22 cellular contexts compared by ENCODE assay signal in genomic region chr17:61406871-61407210, GRCh38. TPM values are rescaled to one million over a fixed set of nuclear protein-coding genes. Genes with fewer than 3 reads are reported as not detected.
DNase-seq lines count a peak whose midpoint lies in the region; ATAC-seq and TF ChIP-seq lines count a peak whose summit lies in the region.
"Had no signal": no experiment of that assay in that cellular context is flagged by ENCODE, and none has a peak within 500 bp of the region (broad histone marks: within the 10 kb centered on the region; RNA-seq: fewer than 3 reads in every experiment).

No MANE protein-coding gene starts in this region.

- H3K9ac ChIP-seq in SK-N-SH = no peak overlapping the region

- DNase-seq in SK-N-SH (peak; percentile 41), chondrocyte (ENCODE audit: low spot score) (peak; percentile 40), lower lobe of right lung (no peak), type B pancreatic cell (ENCODE audit: extremely low spot score, unreplicated experiment) (no peak), GDM1 (lab: John Stamatoyannopoulos, UW) (no peak), SHP77 (lab: John Stamatoyannopoulos, UW) (no peak), endothelial cell (ENCODE audit: low spot score) (no peak)
- DNase-seq: activated CD8-positive, alpha-beta memory T cell treated with anti-CD3 and anti-CD28 coated beads, Interleukin-2, amount 10 ng/mL, durations not matched to agents 7 days and 5 days; amygdala; Caco-2; effector memory CD8-positive, alpha-beta T cell; EL; NCI-H1092; NCI-H2081 treated with DMSO at 0.1 percent for 48 hours; NCI-H526 treated with DMSO at 0.1 percent for 48 hours; stimulated activated naive CD4-positive, alpha-beta T cell treated with Interleukin-2 at 50 U/mL for 16 hours; T-helper 9 cell had no signal

- CTCF ChIA-PET in SK-N-SH (lab: Yijun Ruan, JAX) = interaction anchor here (0.8 to 16.4 kb wide), 6 partner anchors 10 to 690 kb away, joined by 3 to 318 read pairs (median 4); no protein-coding TSS in a partner anchor

- H3K4me1 ChIP-seq in SK-N-SH (ENCODE audit: control insufficient read depth in 1 of 2, insufficient read depth in 2 of 2, low read depth in 1 of 2, low read length in 1 of 2) = peaks cover 21 to 35% of the 10 kb centered on the region in 2 experiments
- H3K4me1 ChIP-seq in lower lobe of right lung = peaks cover 58% of the 10 kb centered on the region
- H3K4me1 ChIP-seq: Caco-2 had no signal

- no peaks in the 10 kb centered on the region for H3K9me3 ChIP-seq in SK-N-SH
- H3K9me3 ChIP-seq in lower lobe of right lung = no peaks in the 10 kb centered on the region
- H3K9me3 ChIP-seq: BE2C, Caco-2, neutrophil, right lobe of liver had no signal

- no peak for TF ChIP-seq RAD21 in SK-N-SH (IDR thresholded peaks at IDR 0.05; ENCODE audit: low read length)

- peak overlapping the region; percentile 66; the same call in 1 of the 2 replicates for H3K4me2 ChIP-seq in SK-N-SH

- H3K9me2 ChIP-seq in SK-N-SH = no peaks in the 10 kb centered on the region

- peaks cover 53% of the 10 kb centered on the region for H3F3A ChIP-seq in SK-N-SH (replicated peaks; ENCODE audit: insufficient read depth)

- H3K4me3 ChIP-seq in SK-N-SH (ENCODE audit: low read depth in 2 of 2, low read length in 1 of 2) (no peak overlapping the region), lower lobe of right lung (peak overlapping the region; percentile 67)
- H3K4me3 ChIP-seq: right lobe of liver had no signal

- H3K79me2 ChIP-seq in SK-N-SH (ENCODE audit: insufficient read depth) = peaks cover 58% of the 10 kb centered on the region

- no peak overlapping the region for H2AFZ ChIP-seq in SK-N-SH (ENCODE audit: low read depth)

- no peak for TF ChIP-seq CTCF in SK-N-SH (IDR thresholded peaks at IDR 0.05)
- TF ChIP-seq CTCF in chondrocyte (IDR thresholded peaks at IDR 0.05) = no peak
- TF ChIP-seq CTCF in lower lobe of right lung (IDR thresholded peaks at IDR 0.05) = no peak
- no peak for TF ChIP-seq CTCF in type B pancreatic cell (conservative IDR thresholded peaks at IDR 0.05)
- TF ChIP-seq CTCF in endothelial cell (IDR thresholded peaks at IDR 0.05; ENCODE audit: unreplicated experiment) = no peak

- POLR2A ChIA-PET in SK-N-SH (lab: Yijun Ruan, JAX) = no interaction called here

- H3K27me3 ChIP-seq in SK-N-SH (ENCODE audit: insufficient read depth) = no peaks in the 10 kb centered on the region
- H3K27me3 ChIP-seq in lower lobe of right lung (ENCODE audit: low read depth) = peaks cover 86% of the 10 kb centered on the region
- H3K27me3 ChIP-seq: BE2C had no signal

- TF ChIP-seq EP300 in SK-N-SH (IDR thresholded peaks at IDR 0.05; ENCODE audit: borderline replicate concordance in 1 of 2, low read depth in 1 of 2, low read length in 1 of 2) = no peak

- H4K20me1 ChIP-seq in SK-N-SH (ENCODE audit: insufficient read depth) = peaks cover 58% of the 10 kb centered on the region

- no peak for ATAC-seq in lower lobe of right lung
- ATAC-seq: activated CD8-positive, alpha-beta memory T cell treated with anti-CD3 and anti-CD28 coated beads, Interleukin-2, amount 10 ng/mL, durations not matched to agents 7 days and 5 days; effector memory CD8-positive, alpha-beta T cell; HCT116; right lobe of liver had no signal

- H3K27me3 Mint-ChIP-seq in chondrocyte (ENCODE audit: low read depth) (no peaks in the 10 kb centered on the region), type B pancreatic cell (peaks cover 74% of the 10 kb centered on the region), endothelial cell (ENCODE audit: unreplicated experiment) (peaks cover 40% of the 10 kb centered on the region)

- H3K36me3 Mint-ChIP-seq in chondrocyte (ENCODE audit: low read depth) (peaks cover 6% of the 10 kb centered on the region), type B pancreatic cell (peaks cover 8% of the 10 kb centered on the region), endothelial cell (ENCODE audit: low read depth, unreplicated experiment) (peaks cover 3% of the 10 kb centered on the region)
- H3K36me3 Mint-ChIP-seq: activated CD8-positive, alpha-beta memory T cell treated with anti-CD3 and anti-CD28 coated beads, Interleukin-2, amount 10 ng/mL, durations not matched to agents 7 days and 5 days had no signal

- H3K9me3 Mint-ChIP-seq in chondrocyte (ENCODE audit: low read depth) (no peaks in the 10 kb centered on the region), type B pancreatic cell (no peaks in the 10 kb centered on the region), endothelial cell (ENCODE audit: unreplicated experiment) (no peaks in the 10 kb centered on the region)
- H3K9me3 Mint-ChIP-seq: effector memory CD8-positive, alpha-beta T cell had no signal

- H3K4me3 Mint-ChIP-seq in chondrocyte (ENCODE audit: unreplicated experiment) (no peak overlapping the region), type B pancreatic cell (peak overlapping the region; percentile 14), endothelial cell (ENCODE audit: unreplicated experiment) (no peak overlapping the region)
- H3K4me3 Mint-ChIP-seq: activated CD8-positive, alpha-beta memory T cell treated with anti-CD3 and anti-CD28 coated beads, Interleukin-2, amount 10 ng/mL, durations not matched to agents 7 days and 5 days; effector memory CD8-positive, alpha-beta T cell had no signal

- H3K36me3 ChIP-seq in SK-N-SH (replicated peaks in 1 of 2; ENCODE audit: control insufficient read depth in 1 of 2, insufficient read depth in 2 of 2, low read length in 1 of 2) (peaks cover 62 to 67% of the 10 kb centered on the region in 2 experiments), lower lobe of right lung (peaks cover 36% of the 10 kb centered on the region)
- H3K36me3 ChIP-seq: neutrophil, right lobe of liver had no signal

- WGBS in SK-N-SH (ENCODE audit: low lambda C conversion rate) = 94% methylated on average over 2 of the region's 2 CpGs

- intact Hi-C loops in lower lobe of right lung (cut with DNase I) = no loop called here

- H3K27ac Mint-ChIP-seq in chondrocyte (ENCODE audit: unreplicated experiment) (no peak overlapping the region), type B pancreatic cell (no peak overlapping the region), endothelial cell (ENCODE audit: unreplicated experiment) (no peak overlapping the region)
- H3K27ac Mint-ChIP-seq: activated CD8-positive, alpha-beta memory T cell treated with anti-CD3 and anti-CD28 coated beads, Interleukin-2, amount 10 ng/mL, durations not matched to agents 7 days and 5 days; effector memory CD8-positive, alpha-beta T cell had no signal

- H3K27ac ChIP-seq in SK-N-SH (ENCODE audit: low read depth in 2 of 2, low read length in 1 of 2) (peak overlapping the region; percentile 41 to 47; a peak in 2 of 4 replicates), lower lobe of right lung (peak overlapping the region; percentile 89)
- H3K27ac ChIP-seq: neutrophil had no signal

- H3K4me1 Mint-ChIP-seq in chondrocyte (ENCODE audit: low read depth) (peaks cover 13% of the 10 kb centered on the region), type B pancreatic cell (ENCODE audit: unreplicated experiment) (peaks cover 15% of the 10 kb centered on the region), endothelial cell (ENCODE audit: unreplicated experiment) (peaks cover 5% of the 10 kb centered on the region)

TF ChIP-seq in SK-N-SH, 30 proteins besides CTCF, POLR2A, EP300 and RAD21 (continues in another document):
- 0 out of 2 replicates have a peak, but pooled peaks have one; percentile 53 for TF ChIP-seq POLR2AphosphoS5 (IDR thresholded peaks at IDR 0.05; ENCODE audit: low read depth, low read length)
- no peak for TF ChIP-seq YY1 (IDR thresholded peaks at IDR 0.05; ENCODE audit: low read depth)
- TF ChIP-seq MAX (IDR thresholded peaks at IDR 0.05; ENCODE audit: low read depth) = no peak
- no peak for TF ChIP-seq SMC3 (IDR thresholded peaks at IDR 0.05; ENCODE audit: low read depth, low read length)
- TF ChIP-seq MXI1 (IDR thresholded peaks at IDR 0.05; ENCODE audit: low read depth, low read length) = no peak
- TF ChIP-seq ZBTB33 (IDR thresholded peaks at IDR 0.05; ENCODE audit: borderline replicate concordance, low read depth) = no peak

RNA-seq across cellular contexts. Expression of gene TBX2, which starts 7.2 kb away (rescaled TPM):
- 37.8 and 57.8 TPM in 2 replicates for polyA plus RNA-seq in SK-N-SH (2012; rRNA removed)
- 28.9 and 45.2 TPM in 2 replicates for polyA plus RNA-seq in SK-N-SH (2012; cell fraction: cytosol; rRNA removed)
- 179 and 233 TPM in 2 replicates for polyA plus RNA-seq in SK-N-SH (2012; cell fraction: nucleus; rRNA removed)
- total RNA-seq in chondrocyte (2.0 to 8.6 TPM (median 8.4 TPM) in 3 replicates), lower lobe of right lung (83.3 TPM), type B pancreatic cell (ENCODE audit: low replicate concordance) (8.7 and 55.9 TPM in 2 replicates), endothelial cell (ENCODE audit: unreplicated experiment) (0.23 TPM)
- total RNA-seq: activated CD8-positive, alpha-beta memory T cell treated with anti-CD3 and anti-CD28 coated beads, Interleukin-2, amount 10 ng/mL, durations not matched to agents 7 days and 5 days had no signal

RNA-seq across cellular contexts. Expression of gene TBX4, which starts 45.4 kb away (rescaled TPM):
- polyA plus RNA-seq in SK-N-SH (2012; rRNA removed) = 0.02 and 0.05 TPM in 2 replicates
- polyA plus RNA-seq in SK-N-SH (2012; cell fraction: cytosol; rRNA removed) = 0.05 and 0.19 TPM in 2 replicates
- polyA plus RNA-seq in SK-N-SH (2012; cell fraction: nucleus; rRNA removed) = 0.45 and 0.75 TPM in 2 replicates
- not detected in 3 replicates for total RNA-seq in chondrocyte
- total RNA-seq in lower lobe of right lung = 22.3 TPM
- 0.45 and 1.8 TPM in 2 replicates for total RNA-seq in type B pancreatic cell (ENCODE audit: low replicate concordance)
- 1.1 TPM for total RNA-seq in endothelial cell (ENCODE audit: unreplicated experiment)
- total RNA-seq: activated CD8-positive, alpha-beta memory T cell treated with anti-CD3 and anti-CD28 coated beads, Interleukin-2, amount 10 ng/mL, durations not matched to agents 7 days and 5 days; right lobe of liver; SK-MEL-5 had no signal

Comparison
In these comparisons a context has a peak if more than half of its experiments do, and no peak if none do; other contexts are left out.
1. DNase-seq: peak in SK-N-SH (single experiment) and chondrocyte (single experiment); none in lower lobe of right lung (single experiment), type B pancreatic cell (single experiment), GDM1 (single experiment), SHP77 (0 of 2) and endothelial cell (single experiment).